Comparison of ENCODE assay signal across 12 cellular contexts in genomic region chr15:90988249-90988648, GRCh38. TPM values are rescaled to one million over a fixed set of nuclear protein-coding genes. Genes with fewer than 3 reads are reported as not detected.
A peak's percentile ranks its signal among the peaks of the same experiment; 100 is the strongest.
DNase-seq lines count a peak whose midpoint lies in the region; ATAC-seq and TF ChIP-seq lines count a peak whose summit lies in the region.
"Had no signal": no experiment of that assay in that cellular context is flagged by ENCODE, and none has a peak within 500 bp of the region (broad histone marks: within the 10 kb centered on the region; RNA-seq: fewer than 3 reads in every experiment).

No MANE protein-coding gene starts in this region.

- TF ChIP-seq CTCF in HEK293 (tag by site-specific recombination; IDR thresholded peaks at IDR 0.05) = no peak

- peaks cover 11% of the 10 kb centered on the region for H3K36me3 Mint-ChIP-seq in CD4-positive, CD25-positive, alpha-beta regulatory T cell
- H3K36me3 Mint-ChIP-seq in T-helper 17 cell (ENCODE audit: low read depth) = no peaks in the 10 kb centered on the region

- ATAC-seq in CD4-positive, CD25-positive, alpha-beta regulatory T cell (ENCODE audit: low read depth in 2 of 2) = no peak
- ATAC-seq in T-helper 17 cell (no peak), HG03469 (IDR thresholded peaks at IDR 0.05; ENCODE audit: unreplicated experiment) (no peak), HG03135 (IDR thresholded peaks at IDR 0.05; ENCODE audit: unreplicated experiment) (no peak), HG02798 (IDR thresholded peaks at IDR 0.05; ENCODE audit: poor library complexity, unreplicated experiment) (no peak)

- POLR2A ChIA-PET in HEK293 (lab: Yijun Ruan, JAX) = no interaction called here

- H3K27ac Mint-ChIP-seq in CD4-positive, CD25-positive, alpha-beta regulatory T cell = peak overlapping the region; percentile 73 to 94 (median 76)
- peak overlapping the region; percentile 19 for H3K27ac Mint-ChIP-seq in T-helper 17 cell

- no peaks in the 10 kb centered on the region for H3K9me3 Mint-ChIP-seq in CD4-positive, CD25-positive, alpha-beta regulatory T cell

- no peaks in the 10 kb centered on the region for H3K36me3 ChIP-seq in CD4-positive, CD25-positive, alpha-beta regulatory T cell (ENCODE audit: control insufficient read depth, insufficient read depth, low read length)
- H3K36me3 ChIP-seq in HEK293 (ENCODE audit: control insufficient read depth in 2 of 2, insufficient read depth in 1 of 2, low read length in 2 of 2) = peaks cover 23 to 51% of the 10 kb centered on the region in 2 experiments

- H3K27me3 ChIP-seq in CD4-positive, CD25-positive, alpha-beta regulatory T cell (ENCODE audit: control insufficient read depth, insufficient read depth, low read length) = no peaks in the 10 kb centered on the region
- H3K27me3 ChIP-seq: SJCRH30 had no signal

- peaks cover 18 to 53% (median 31%) of the 10 kb centered on the region in 4 donors for H3K4me1 Mint-ChIP-seq in CD4-positive, CD25-positive, alpha-beta regulatory T cell
- peaks cover 18% of the 10 kb centered on the region for H3K4me1 Mint-ChIP-seq in T-helper 17 cell

- H3K9me3 ChIP-seq in CD4-positive, CD25-positive, alpha-beta regulatory T cell (ENCODE audit: control insufficient read depth in 2 of 2, low read length in 2 of 2) = no peaks in the 10 kb centered on the region
- H3K9me3 ChIP-seq in HEK293 (ENCODE audit: control insufficient read depth, insufficient read depth, low read depth, low read length) (no peaks in the 10 kb centered on the region), T-helper 17 cell (ENCODE audit: control insufficient read depth, low read length, poor library complexity, severe bottlenecking) (no peaks in the 10 kb centered on the region)
- H3K9me3 ChIP-seq: SJCRH30 had no signal

- no peak for DNase-seq in CD4-positive, CD25-positive, alpha-beta regulatory T cell
- DNase-seq in T-helper 17 cell (no peak), islet precursor cell (peak; percentile 74), A172 (ENCODE audit: low spot score) (no peak)
- DNase-seq: H7; NCI-H1436; SJCRH30; stimulated activated naive CD4-positive, alpha-beta T cell treated with Interleukin-2 at 50 U/mL for 16 hours had no signal

- no peaks in the 10 kb centered on the region for H3K27me3 Mint-ChIP-seq in CD4-positive, CD25-positive, alpha-beta regulatory T cell
- H3K27me3 Mint-ChIP-seq in T-helper 17 cell = no peaks in the 10 kb centered on the region

- peak overlapping the region; percentile 54 for H3K4me3 ChIP-seq in CD4-positive, CD25-positive, alpha-beta regulatory T cell (ENCODE audit: low read depth, low read length)
- H3K4me3 ChIP-seq in HEK293 (ENCODE audit: low read depth, low read length) = no peak overlapping the region
- H3K4me3 ChIP-seq: SJCRH30 had no signal

- CTCF ChIA-PET in HEK293 (lab: Yijun Ruan, JAX) = interaction anchor here (0.6 to 3.2 kb wide), 4 partner anchors 32 to 245 kb away, joined by 5 to 15 read pairs (median 7); partner anchors contain the start of gene HDDC3

- H3K27ac ChIP-seq in CD4-positive, CD25-positive, alpha-beta regulatory T cell (ENCODE audit: insufficient read depth, low read length, poor library complexity, severe bottlenecking) = no peak overlapping the region
- peak overlapping the region; percentile 4 for H3K27ac ChIP-seq in HEK293 (ENCODE audit: extremely low read depth, low read depth, low read length)
- H3K27ac ChIP-seq: SJCRH30 had no signal

- H3K4me3 Mint-ChIP-seq in CD4-positive, CD25-positive, alpha-beta regulatory T cell = peak overlapping the region; percentile 39 to 82 (median 68)
- H3K4me3 Mint-ChIP-seq in T-helper 17 cell = peak overlapping the region; percentile 76

- peaks cover 28% of the 10 kb centered on the region for H3K4me1 ChIP-seq in CD4-positive, CD25-positive, alpha-beta regulatory T cell (ENCODE audit: control insufficient read depth, insufficient read depth, low read length, poor library complexity, severe bottlenecking)
- peaks cover 33% of the 10 kb centered on the region for H3K4me1 ChIP-seq in HEK293 (ENCODE audit: control insufficient read depth, insufficient read depth, low read length)

TF ChIP-seq in HEK293, 187 proteins besides CTCF, POLR2A, EP300 and RAD21:
- TF ChIP-seq ATF2 (tag by site-specific recombination; IDR thresholded peaks at IDR 0.05; ENCODE audit: low read depth) = no peak
- no peak for TF ChIP-seq ZNF76 (tag by site-specific recombination; IDR thresholded peaks at IDR 0.05; ENCODE audit: borderline replicate concordance, low read depth)
- no peak for TF ChIP-seq ZEB2 (tag by site-specific recombination; IDR thresholded peaks at IDR 0.05)
- TF ChIP-seq OVOL3 (tag by site-specific recombination; IDR thresholded peaks at IDR 0.05) = no peak
- TF ChIP-seq ZNF776 (tag by site-specific recombination; IDR thresholded peaks at IDR 0.05; ENCODE audit: borderline replicate concordance) = no peak
- peak; percentile 32; the same call in 1 of the 2 replicates for TF ChIP-seq ZNF600 (tag by site-specific recombination; IDR thresholded peaks at IDR 0.05)
- no peak for TF ChIP-seq HOXC10 (CRISPR knock-in tag; IDR thresholded peaks at IDR 0.05)
- TF ChIP-seq ZNF157 (tag by site-specific recombination; IDR thresholded peaks at IDR 0.05) = no peak
- no peak for TF ChIP-seq ZNF514 (tag by site-specific recombination; IDR thresholded peaks at IDR 0.05)
- peak; percentile 24; the same call in 1 of the 2 replicates for TF ChIP-seq ZNF335 (tag by site-specific recombination; conservative IDR thresholded peaks at IDR 0.05)
- TF ChIP-seq ZFP69B (tag by site-specific recombination; IDR thresholded peaks at IDR 0.05) = no peak
- no peak for TF ChIP-seq ZNF302 (tag by site-specific recombination; IDR thresholded peaks at IDR 0.05; ENCODE audit: low read depth)
- TF ChIP-seq GLI4 (tag by site-specific recombination; IDR thresholded peaks at IDR 0.05) = no peak
- no peak for TF ChIP-seq ZNF404 (tag by site-specific recombination; IDR thresholded peaks at IDR 0.05)
- no peak for TF ChIP-seq ZNF391 (tag by site-specific recombination; IDR thresholded peaks at IDR 0.05; ENCODE audit: borderline replicate concordance, low read depth)
- TF ChIP-seq, protein P1, sequence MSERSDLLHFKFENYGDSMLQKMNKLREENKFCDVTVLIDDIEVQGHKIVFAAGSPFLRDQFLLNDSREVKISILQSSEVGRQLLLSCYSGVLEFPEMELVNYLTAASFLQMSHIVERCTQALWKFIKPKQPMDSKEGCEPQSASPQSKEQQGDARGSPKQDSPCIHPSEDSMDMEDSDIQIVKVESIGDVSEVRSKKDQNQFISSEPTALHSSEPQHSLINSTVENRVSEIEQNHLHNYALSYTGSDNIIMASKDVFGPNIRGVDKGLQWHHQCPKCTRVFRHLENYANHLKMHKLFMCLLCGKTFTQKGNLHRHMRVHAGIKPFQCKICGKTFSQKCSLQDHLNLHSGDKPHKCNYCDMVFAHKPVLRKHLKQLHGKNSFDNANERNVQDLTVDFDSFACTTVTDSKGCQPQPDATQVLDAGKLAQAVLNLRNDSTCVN (tag by site-specific recombination; optimal IDR thresholded peaks at IDR 0.05) = no peak
- TF ChIP-seq, protein P2, sequence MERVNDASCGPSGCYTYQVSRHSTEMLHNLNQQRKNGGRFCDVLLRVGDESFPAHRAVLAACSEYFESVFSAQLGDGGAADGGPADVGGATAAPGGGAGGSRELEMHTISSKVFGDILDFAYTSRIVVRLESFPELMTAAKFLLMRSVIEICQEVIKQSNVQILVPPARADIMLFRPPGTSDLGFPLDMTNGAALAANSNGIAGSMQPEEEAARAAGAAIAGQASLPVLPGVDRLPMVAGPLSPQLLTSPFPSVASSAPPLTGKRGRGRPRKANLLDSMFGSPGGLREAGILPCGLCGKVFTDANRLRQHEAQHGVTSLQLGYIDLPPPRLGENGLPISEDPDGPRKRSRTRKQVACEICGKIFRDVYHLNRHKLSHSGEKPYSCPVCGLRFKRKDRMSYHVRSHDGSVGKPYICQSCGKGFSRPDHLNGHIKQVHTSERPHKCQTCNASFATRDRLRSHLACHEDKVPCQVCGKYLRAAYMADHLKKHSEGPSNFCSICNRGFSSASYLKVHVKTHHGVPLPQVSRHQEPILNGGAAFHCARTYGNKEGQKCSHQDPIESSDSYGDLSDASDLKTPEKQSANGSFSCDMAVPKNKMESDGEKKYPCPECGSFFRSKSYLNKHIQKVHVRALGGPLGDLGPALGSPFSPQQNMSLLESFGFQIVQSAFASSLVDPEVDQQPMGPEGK (tag by site-specific recombination; IDR thresholded peaks at IDR 0.05) = no peak

RNA-seq across cellular contexts. Expression of gene PRC1, which starts 6.1 kb away (rescaled TPM):
- 63.8 TPM for total RNA-seq in CD4-positive, CD25-positive, alpha-beta regulatory T cell
- polyA plus RNA-seq in CD4-positive, CD25-positive, alpha-beta regulatory T cell = 10 to 100 TPM in 1 of 4 donors, 1 to 10 TPM in 3; 2.7 to 10.9 (median 7.5) TPM
- total RNA-seq in T-helper 17 cell = 10 to 100 TPM; 19.9 to 40.6 TPM
- total RNA-seq in A172 (2014; rRNA removed; shearing (Covaris generic)) = 311 and 334 TPM in 2 replicates

RNA-seq across cellular contexts. Expression of gene RCCD1, which starts 33.6 kb away (rescaled TPM):
- total RNA-seq in CD4-positive, CD25-positive, alpha-beta regulatory T cell = 6.2 TPM
- 1 to 10 TPM; 2.2 to 4.2 (median 3.3) TPM for polyA plus RNA-seq in CD4-positive, CD25-positive, alpha-beta regulatory T cell
- total RNA-seq in T-helper 17 cell = 1 to 10 TPM; 3.7 to 5.3 TPM
- total RNA-seq in A172 (2014; rRNA removed; shearing (Covaris generic)) = 9.2 and 11.0 TPM in 2 replicates

RNA-seq across cellular contexts. Expression of gene VPS33B, which starts 34.1 kb away (rescaled TPM):
- 22.2 TPM for total RNA-seq in CD4-positive, CD25-positive, alpha-beta regulatory T cell
- 10 to 100 TPM in 1 of 4 donors, 1 to 10 TPM in 3; 5.5 to 13.1 (median 8.5) TPM for polyA plus RNA-seq in CD4-positive, CD25-positive, alpha-beta regulatory T cell
- 10 to 100 TPM; 19.2 to 23.6 TPM for total RNA-seq in T-helper 17 cell
- total RNA-seq in A172 (2014; rRNA removed; shearing (Covaris generic)) = 7.6 and 8.0 TPM in 2 replicates

RNA-seq across cellular contexts. Expression of gene UNC45A, which starts 53.2 kb away (rescaled TPM):
- total RNA-seq in CD4-positive, CD25-positive, alpha-beta regulatory T cell = 48.3 TPM
- polyA plus RNA-seq in CD4-positive, CD25-positive, alpha-beta regulatory T cell = 10 to 100 TPM; 45.4 to 65.9 (median 59.3) TPM
- 10 to 100 TPM; 36.9 to 38.3 TPM for total RNA-seq in T-helper 17 cell
- 64.5 and 64.7 TPM in 2 replicates for total RNA-seq in A172 (2014; rRNA removed; shearing (Covaris generic))

RNA-seq across cellular contexts. Expression of gene HDDC3, which starts 55.9 kb away (rescaled TPM):
- total RNA-seq in CD4-positive, CD25-positive, alpha-beta regulatory T cell = 15.6 TPM
- polyA plus RNA-seq in CD4-positive, CD25-positive, alpha-beta regulatory T cell = 10 to 100 TPM; 24.4 to 36.2 (median 33.3) TPM
- 10 to 100 TPM; 11.1 to 12.9 TPM for total RNA-seq in T-helper 17 cell
- 11.3 and 15.4 TPM in 2 replicates for total RNA-seq in A172 (2014; rRNA removed; shearing (Covaris generic))
